ENCODE assay signal across 1 cellular context in genomic region chr7:66654275-66655112, GRCh38.
A peak's percentile ranks its signal among the peaks of the same experiment; 100 is the strongest.
TF ChIP-seq lines count a peak whose summit lies in the region.

No MANE protein-coding gene starts in this region.

TF ChIP-seq in HepG2, 621 proteins besides CTCF, POLR2A, EP300 and RAD21 (continued from another document and continues in another):
- TF ChIP-seq CSRNP2 (CRISPR knock-in tag; conservative IDR thresholded peaks at IDR 0.05; ENCODE audit: low read depth) (peak; percentile 84; the same call in 1 of the 2 replicates), NR2C2 (CRISPR knock-in tag; IDR thresholded peaks at IDR 0.05; ENCODE audit: borderline replicate concordance) (peak; percentile 93), DZIP1 (CRISPR knock-in tag; IDR thresholded peaks at IDR 0.05) (peak; percentile 78; the same call in 1 of the 2 replicates), PCBP2 (optimal IDR thresholded peaks at IDR 0.05; ENCODE audit: low read depth, low read length, poor library complexity, severe bottlenecking) (no peak), CC2D1A (CRISPR knock-in tag; IDR thresholded peaks at IDR 0.05) (no peak), FOSL2 (CRISPR knock-in tag; IDR thresholded peaks at IDR 0.05) (peak; percentile 40), TSC22D2 (CRISPR knock-in tag; IDR thresholded peaks at IDR 0.05; ENCODE audit: borderline replicate concordance) (no peak; the same call in 1 of the 2 replicates), SALL1 (CRISPR knock-in tag; IDR thresholded peaks at IDR 0.05) (peak; percentile 89), RFX3 (CRISPR knock-in tag; IDR thresholded peaks at IDR 0.05) (no peak), ZNF556 (CRISPR knock-in tag; IDR thresholded peaks at IDR 0.05; ENCODE audit: borderline replicate concordance) (peak; percentile 92), ZBTB7B (CRISPR knock-in tag; IDR thresholded peaks at IDR 0.05) (no peak; the same call in 1 of the 2 replicates), ZFP90 (CRISPR knock-in tag; IDR thresholded peaks at IDR 0.05; ENCODE audit: borderline replicate concordance) (peak; percentile 32; the same call in 1 of the 2 replicates), GLMP (CRISPR knock-in tag; IDR thresholded peaks at IDR 0.05; ENCODE audit: borderline replicate concordance) (no peak), PRMT3 (CRISPR knock-in tag; IDR thresholded peaks at IDR 0.05; ENCODE audit: borderline replicate concordance, low read depth) (0 out of 2 replicates have a peak, but pooled peaks have one; percentile 49), SNAI1 (CRISPR knock-in tag; IDR thresholded peaks at IDR 0.05; ENCODE audit: borderline replicate concordance) (no peak; the same call in 1 of the 2 replicates), BCL6 (CRISPR knock-in tag; IDR thresholded peaks at IDR 0.05) (peak; percentile 66; the same call in 1 of the 2 replicates), ZNF329 (CRISPR knock-in tag; IDR thresholded peaks at IDR 0.05; ENCODE audit: low read depth) (peak; percentile 76), FOXA1 (IDR thresholded peaks at IDR 0.05) (no peak), FOXA1 (CRISPR knock-in tag; IDR thresholded peaks at IDR 0.05) (peak; percentile 60), ZNF746 (CRISPR knock-in tag; IDR thresholded peaks at IDR 0.05) (no peak), HNRNPL (IDR thresholded peaks at IDR 0.05; ENCODE audit: low read depth, low read length) (0 out of 2 replicates have a peak, but pooled peaks have one; percentile 28), PITX1 (CRISPR knock-in tag; IDR thresholded peaks at IDR 0.05) (peak; percentile 49; the same call in 1 of the 2 replicates), ESRRA (CRISPR knock-in tag; IDR thresholded peaks at IDR 0.05; ENCODE audit: low read depth) (peak; percentile 84), DNMT1 (CRISPR knock-in tag; IDR thresholded peaks at IDR 0.05) (no peak), DDIT3 (CRISPR knock-in tag; IDR thresholded peaks at IDR 0.05) (no peak), ZNF558 (CRISPR knock-in tag; IDR thresholded peaks at IDR 0.05; ENCODE audit: borderline replicate concordance) (no peak; the same call in 1 of the 2 replicates), ZNF484 (CRISPR knock-in tag; IDR thresholded peaks at IDR 0.05; ENCODE audit: borderline replicate concordance, low read depth) (no peak; the same call in 1 of the 2 replicates), ZNF570 (CRISPR knock-in tag; IDR thresholded peaks at IDR 0.05; ENCODE audit: borderline replicate concordance) (peak; percentile 51; the same call in 1 of the 2 replicates), MLLT10 (CRISPR knock-in tag; IDR thresholded peaks at IDR 0.05) (no peak), FIP1L1 (IDR thresholded peaks at IDR 0.05; ENCODE audit: borderline replicate concordance, insufficient read depth, low read depth, low read length) (peak; percentile 85; the same call in 1 of the 2 replicates), HHEX (CRISPR knock-in tag; IDR thresholded peaks at IDR 0.05) (no peak), ZFP62 (CRISPR knock-in tag; IDR thresholded peaks at IDR 0.05) (no peak), ZBTB8A (CRISPR knock-in tag; IDR thresholded peaks at IDR 0.05; ENCODE audit: borderline replicate concordance, low read depth) (peak; percentile 96; the same call in 1 of the 2 replicates)
- TF ChIP-seq, protein P1, sequence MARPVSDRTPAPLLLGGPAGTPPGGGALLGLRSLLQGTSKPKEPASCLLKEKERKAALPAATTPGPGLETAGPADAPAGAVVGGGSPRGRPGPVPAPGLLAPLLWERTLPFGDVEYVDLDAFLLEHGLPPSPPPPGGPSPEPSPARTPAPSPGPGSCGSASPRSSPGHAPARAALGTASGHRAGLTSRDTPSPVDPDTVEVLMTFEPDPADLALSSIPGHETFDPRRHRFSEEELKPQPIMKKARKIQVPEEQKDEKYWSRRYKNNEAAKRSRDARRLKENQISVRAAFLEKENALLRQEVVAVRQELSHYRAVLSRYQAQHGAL (CRISPR knock-in tag; IDR thresholded peaks at IDR 0.05; ENCODE audit: not compliant biosample characterization), result no peak
- TF ChIP-seq, protein P2, sequence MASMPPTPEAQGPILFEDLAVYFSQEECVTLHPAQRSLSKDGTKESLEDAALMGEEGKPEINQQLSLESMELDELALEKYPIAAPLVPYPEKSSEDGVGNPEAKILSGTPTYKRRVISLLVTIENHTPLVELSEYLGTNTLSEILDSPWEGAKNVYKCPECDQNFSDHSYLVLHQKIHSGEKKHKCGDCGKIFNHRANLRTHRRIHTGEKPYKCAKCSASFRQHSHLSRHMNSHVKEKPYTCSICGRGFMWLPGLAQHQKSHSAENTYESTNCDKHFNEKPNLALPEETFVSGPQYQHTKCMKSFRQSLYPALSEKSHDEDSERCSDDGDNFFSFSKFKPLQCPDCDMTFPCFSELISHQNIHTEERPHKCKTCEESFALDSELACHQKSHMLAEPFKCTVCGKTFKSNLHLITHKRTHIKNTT (CRISPR knock-in tag; IDR thresholded peaks at IDR 0.05), result no peak
- TF ChIP-seq, protein P3, sequence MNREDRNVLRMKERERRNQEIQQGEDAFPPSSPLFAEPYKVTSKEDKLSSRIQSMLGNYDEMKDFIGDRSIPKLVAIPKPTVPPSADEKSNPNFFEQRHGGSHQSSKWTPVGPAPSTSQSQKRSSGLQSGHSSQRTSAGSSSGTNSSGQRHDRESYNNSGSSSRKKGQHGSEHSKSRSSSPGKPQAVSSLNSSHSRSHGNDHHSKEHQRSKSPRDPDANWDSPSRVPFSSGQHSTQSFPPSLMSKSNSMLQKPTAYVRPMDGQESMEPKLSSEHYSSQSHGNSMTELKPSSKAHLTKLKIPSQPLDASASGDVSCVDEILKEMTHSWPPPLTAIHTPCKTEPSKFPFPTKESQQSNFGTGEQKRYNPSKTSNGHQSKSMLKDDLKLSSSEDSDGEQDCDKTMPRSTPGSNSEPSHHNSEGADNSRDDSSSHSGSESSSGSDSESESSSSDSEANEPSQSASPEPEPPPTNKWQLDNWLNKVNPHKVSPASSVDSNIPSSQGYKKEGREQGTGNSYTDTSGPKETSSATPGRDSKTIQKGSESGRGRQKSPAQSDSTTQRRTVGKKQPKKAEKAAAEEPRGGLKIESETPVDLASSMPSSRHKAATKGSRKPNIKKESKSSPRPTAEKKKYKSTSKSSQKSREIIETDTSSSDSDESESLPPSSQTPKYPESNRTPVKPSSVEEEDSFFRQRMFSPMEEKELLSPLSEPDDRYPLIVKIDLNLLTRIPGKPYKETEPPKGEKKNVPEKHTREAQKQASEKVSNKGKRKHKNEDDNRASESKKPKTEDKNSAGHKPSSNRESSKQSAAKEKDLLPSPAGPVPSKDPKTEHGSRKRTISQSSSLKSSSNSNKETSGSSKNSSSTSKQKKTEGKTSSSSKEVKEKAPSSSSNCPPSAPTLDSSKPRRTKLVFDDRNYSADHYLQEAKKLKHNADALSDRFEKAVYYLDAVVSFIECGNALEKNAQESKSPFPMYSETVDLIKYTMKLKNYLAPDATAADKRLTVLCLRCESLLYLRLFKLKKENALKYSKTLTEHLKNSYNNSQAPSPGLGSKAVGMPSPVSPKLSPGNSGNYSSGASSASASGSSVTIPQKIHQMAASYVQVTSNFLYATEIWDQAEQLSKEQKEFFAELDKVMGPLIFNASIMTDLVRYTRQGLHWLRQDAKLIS (CRISPR knock-in tag; IDR thresholded peaks at IDR 0.05), result no peak; the same call in 1 of the 2 replicates
- TF ChIP-seq, protein P4, sequence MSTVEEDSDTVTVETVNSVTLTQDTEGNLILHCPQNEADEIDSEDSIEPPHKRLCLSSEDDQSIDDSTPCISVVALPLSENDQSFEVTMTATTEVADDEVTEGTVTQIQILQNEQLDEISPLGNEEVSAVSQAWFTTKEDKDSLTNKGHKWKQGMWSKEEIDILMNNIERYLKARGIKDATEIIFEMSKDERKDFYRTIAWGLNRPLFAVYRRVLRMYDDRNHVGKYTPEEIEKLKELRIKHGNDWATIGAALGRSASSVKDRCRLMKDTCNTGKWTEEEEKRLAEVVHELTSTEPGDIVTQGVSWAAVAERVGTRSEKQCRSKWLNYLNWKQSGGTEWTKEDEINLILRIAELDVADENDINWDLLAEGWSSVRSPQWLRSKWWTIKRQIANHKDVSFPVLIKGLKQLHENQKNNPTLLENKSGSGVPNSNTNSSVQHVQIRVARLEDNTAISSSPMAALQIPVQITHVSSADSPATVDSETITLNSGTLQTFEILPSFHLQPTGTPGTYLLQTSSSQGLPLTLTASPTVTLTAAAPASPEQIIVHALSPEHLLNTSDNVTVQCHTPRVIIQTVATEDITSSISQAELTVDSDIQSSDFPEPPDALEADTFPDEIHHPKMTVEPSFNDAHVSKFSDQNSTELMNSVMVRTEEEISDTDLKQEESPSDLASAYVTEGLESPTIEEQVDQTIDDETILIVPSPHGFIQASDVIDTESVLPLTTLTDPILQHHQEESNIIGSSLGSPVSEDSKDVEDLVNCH (CRISPR knock-in tag; IDR thresholded peaks at IDR 0.05), result peak; percentile 67; the same call in 1 of the 2 replicates
- TF ChIP-seq, protein P5, sequence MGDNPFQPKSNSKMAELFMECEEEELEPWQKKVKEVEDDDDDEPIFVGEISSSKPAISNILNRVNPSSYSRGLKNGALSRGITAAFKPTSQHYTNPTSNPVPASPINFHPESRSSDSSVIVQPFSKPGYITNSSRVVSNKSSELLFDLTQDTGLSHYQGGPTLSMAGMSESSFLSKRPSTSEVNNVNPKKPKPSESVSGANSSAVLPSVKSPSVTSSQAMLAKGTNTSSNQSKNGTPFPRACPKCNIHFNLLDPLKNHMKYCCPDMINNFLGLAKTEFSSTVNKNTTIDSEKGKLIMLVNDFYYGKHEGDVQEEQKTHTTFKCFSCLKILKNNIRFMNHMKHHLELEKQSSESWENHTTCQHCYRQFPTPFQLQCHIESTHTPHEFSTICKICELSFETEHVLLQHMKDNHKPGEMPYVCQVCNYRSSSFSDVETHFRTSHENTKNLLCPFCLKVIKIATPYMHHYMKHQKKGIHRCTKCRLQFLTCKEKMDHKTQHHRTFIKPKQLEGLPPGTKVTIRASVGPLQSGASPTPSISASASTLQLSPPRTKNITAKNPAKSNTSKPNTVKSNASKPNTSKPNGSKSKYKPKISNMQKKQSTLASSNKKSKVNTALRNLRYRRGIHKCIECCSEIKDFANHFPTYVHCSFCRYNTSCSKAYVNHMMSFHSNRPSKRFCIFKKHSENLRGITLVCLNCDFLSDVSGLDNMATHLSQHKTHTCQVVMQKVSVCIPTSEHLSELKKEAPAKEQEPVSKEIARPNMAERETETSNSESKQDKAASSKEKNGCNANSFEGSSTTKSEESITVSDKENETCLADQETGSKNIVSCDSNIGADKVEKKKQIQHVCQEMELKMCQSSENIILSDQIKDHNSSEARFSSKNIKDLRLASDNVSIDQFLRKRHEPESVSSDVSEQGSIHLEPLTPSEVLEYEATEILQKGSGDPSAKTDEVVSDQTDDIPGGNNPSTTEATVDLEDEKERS (CRISPR knock-in tag; IDR thresholded peaks at IDR 0.05), result peak; percentile 24; the same call in 1 of the 2 replicates
- TF ChIP-seq, protein P6, sequence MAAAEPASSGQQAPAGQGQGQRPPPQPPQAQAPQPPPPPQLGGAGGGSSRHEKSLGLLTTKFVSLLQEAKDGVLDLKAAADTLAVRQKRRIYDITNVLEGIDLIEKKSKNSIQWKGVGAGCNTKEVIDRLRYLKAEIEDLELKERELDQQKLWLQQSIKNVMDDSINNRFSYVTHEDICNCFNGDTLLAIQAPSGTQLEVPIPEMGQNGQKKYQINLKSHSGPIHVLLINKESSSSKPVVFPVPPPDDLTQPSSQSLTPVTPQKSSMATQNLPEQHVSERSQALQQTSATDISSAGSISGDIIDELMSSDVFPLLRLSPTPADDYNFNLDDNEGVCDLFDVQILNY (CRISPR knock-in tag; conservative IDR thresholded peaks at IDR 0.05), result peak; percentile 59; the same call in 1 of the 2 replicates
- TF ChIP-seq, protein P7, sequence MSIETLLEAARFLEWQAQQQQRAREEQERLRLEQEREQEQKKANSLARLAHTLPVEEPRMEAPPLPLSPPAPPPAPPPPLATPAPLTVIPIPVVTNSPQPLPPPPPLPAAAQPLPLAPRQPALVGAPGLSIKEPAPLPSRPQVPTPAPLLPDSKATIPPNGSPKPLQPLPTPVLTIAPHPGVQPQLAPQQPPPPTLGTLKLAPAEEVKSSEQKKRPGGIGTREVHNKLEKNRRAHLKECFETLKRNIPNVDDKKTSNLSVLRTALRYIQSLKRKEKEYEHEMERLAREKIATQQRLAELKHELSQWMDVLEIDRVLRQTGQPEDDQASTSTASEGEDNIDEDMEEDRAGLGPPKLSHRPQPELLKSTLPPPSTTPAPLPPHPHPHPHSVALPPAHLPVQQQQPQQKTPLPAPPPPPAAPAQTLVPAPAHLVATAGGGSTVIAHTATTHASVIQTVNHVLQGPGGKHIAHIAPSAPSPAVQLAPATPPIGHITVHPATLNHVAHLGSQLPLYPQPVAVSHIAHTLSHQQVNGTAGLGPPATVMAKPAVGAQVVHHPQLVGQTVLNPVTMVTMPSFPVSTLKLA (IDR thresholded peaks at IDR 0.05), result peak; percentile 57; the same call in 1 of the 2 replicates
